Comparison of ENCODE assay signal across 1 cellular context in genomic region chr3:141231101-141231922, GRCh38.
TF ChIP-seq lines count a peak whose summit lies in the region.

Gene PXYLP1, plus strand, starts transcription at chr3:141231825. Its CDS starts 28,351 bp downstream, at chr3:141260176.

TF ChIP-seq in K562, 482 proteins besides CTCF, POLR2A, EP300 and RAD21 (continued from another document):
- TF ChIP-seq, protein P1, sequence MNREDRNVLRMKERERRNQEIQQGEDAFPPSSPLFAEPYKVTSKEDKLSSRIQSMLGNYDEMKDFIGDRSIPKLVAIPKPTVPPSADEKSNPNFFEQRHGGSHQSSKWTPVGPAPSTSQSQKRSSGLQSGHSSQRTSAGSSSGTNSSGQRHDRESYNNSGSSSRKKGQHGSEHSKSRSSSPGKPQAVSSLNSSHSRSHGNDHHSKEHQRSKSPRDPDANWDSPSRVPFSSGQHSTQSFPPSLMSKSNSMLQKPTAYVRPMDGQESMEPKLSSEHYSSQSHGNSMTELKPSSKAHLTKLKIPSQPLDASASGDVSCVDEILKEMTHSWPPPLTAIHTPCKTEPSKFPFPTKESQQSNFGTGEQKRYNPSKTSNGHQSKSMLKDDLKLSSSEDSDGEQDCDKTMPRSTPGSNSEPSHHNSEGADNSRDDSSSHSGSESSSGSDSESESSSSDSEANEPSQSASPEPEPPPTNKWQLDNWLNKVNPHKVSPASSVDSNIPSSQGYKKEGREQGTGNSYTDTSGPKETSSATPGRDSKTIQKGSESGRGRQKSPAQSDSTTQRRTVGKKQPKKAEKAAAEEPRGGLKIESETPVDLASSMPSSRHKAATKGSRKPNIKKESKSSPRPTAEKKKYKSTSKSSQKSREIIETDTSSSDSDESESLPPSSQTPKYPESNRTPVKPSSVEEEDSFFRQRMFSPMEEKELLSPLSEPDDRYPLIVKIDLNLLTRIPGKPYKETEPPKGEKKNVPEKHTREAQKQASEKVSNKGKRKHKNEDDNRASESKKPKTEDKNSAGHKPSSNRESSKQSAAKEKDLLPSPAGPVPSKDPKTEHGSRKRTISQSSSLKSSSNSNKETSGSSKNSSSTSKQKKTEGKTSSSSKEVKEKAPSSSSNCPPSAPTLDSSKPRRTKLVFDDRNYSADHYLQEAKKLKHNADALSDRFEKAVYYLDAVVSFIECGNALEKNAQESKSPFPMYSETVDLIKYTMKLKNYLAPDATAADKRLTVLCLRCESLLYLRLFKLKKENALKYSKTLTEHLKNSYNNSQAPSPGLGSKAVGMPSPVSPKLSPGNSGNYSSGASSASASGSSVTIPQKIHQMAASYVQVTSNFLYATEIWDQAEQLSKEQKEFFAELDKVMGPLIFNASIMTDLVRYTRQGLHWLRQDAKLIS (CRISPR knock-in tag; IDR thresholded peaks at IDR 0.05) = 0 out of 2 replicates have a peak, but pooled peaks have one; percentile 29
- TF ChIP-seq PTRF (tag; IDR thresholded peaks at IDR 0.05) (no peak), ZNF24 (IDR thresholded peaks at IDR 0.05) (peak; percentile 36; the same call in 1 of the 2 replicates), POLR2B (IDR thresholded peaks at IDR 0.05; ENCODE audit: low read depth, partially characterized antibody) (peak; percentile 52), HIVEP1 (CRISPR knock-in tag; IDR thresholded peaks at IDR 0.05) (no peak), ZNF23 (CRISPR knock-in tag; IDR thresholded peaks at IDR 0.05) (no peak), E2F3 (CRISPR knock-in tag; IDR thresholded peaks at IDR 0.05) (peak; percentile 15; the same call in 1 of the 2 replicates), ZNF444 (CRISPR knock-in tag; IDR thresholded peaks at IDR 0.05) (no peak), RB1 (IDR thresholded peaks at IDR 0.05; ENCODE audit: low read depth) (peak; percentile 98), RBFOX2 (IDR thresholded peaks at IDR 0.05; ENCODE audit: low read depth, low read length) (peak; percentile 89), PHF20 (IDR thresholded peaks at IDR 0.05; ENCODE audit: partially characterized antibody) (peak; percentile 72), KDM1A (IDR thresholded peaks at IDR 0.05) (no peak), HDAC1 (IDR thresholded peaks at IDR 0.05) (0 out of 4 replicates have a peak, but pooled peaks of 1 of the 2 experiments have one; percentile 12), CTCFL (IDR thresholded peaks at IDR 0.05; ENCODE audit: borderline replicate concordance, insufficient read depth, low read depth, low read length, poor library complexity, severe bottlenecking) (peak; percentile 67), CAMTA2 (CRISPR knock-in tag; conservative IDR thresholded peaks at IDR 0.05) (no peak), SMARCE1 (IDR thresholded peaks at IDR 0.05) (no peak), CBFA2T3 (IDR thresholded peaks at IDR 0.05) (no peak), HMGXB4 (CRISPR knock-in tag; IDR thresholded peaks at IDR 0.05) (no peak), ETS1 (conservative IDR thresholded peaks at IDR 0.05; ENCODE audit: control insufficient read depth, low read depth, low read length) (no peak), FOXJ3 (CRISPR knock-in tag; IDR thresholded peaks at IDR 0.05) (no peak), MEIS2 (IDR thresholded peaks at IDR 0.05; ENCODE audit: partially characterized antibody) (no peak), KAT7 (CRISPR knock-in tag; IDR thresholded peaks at IDR 0.05; ENCODE audit: borderline replicate concordance) (0 out of 2 replicates have a peak, but pooled peaks have one; percentile 51), TAF7 (tag; IDR thresholded peaks at IDR 0.05) (peak; percentile 46; the same call in 1 of the 2 replicates), MAFG (tag; conservative IDR thresholded peaks at IDR 0.05) (no peak), ZFP36 (IDR thresholded peaks at IDR 0.05; ENCODE audit: low read depth, low read length, partially characterized antibody) (peak; percentile 55), OTX1 (CRISPR knock-in tag; IDR thresholded peaks at IDR 0.05) (0 out of 2 replicates have a peak, but pooled peaks have one; percentile 11)
- TF ChIP-seq, protein P2, sequence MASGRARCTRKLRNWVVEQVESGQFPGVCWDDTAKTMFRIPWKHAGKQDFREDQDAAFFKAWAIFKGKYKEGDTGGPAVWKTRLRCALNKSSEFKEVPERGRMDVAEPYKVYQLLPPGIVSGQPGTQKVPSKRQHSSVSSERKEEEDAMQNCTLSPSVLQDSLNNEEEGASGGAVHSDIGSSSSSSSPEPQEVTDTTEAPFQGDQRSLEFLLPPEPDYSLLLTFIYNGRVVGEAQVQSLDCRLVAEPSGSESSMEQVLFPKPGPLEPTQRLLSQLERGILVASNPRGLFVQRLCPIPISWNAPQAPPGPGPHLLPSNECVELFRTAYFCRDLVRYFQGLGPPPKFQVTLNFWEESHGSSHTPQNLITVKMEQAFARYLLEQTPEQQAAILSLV (tag; IDR thresholded peaks at IDR 0.05) = no peak
- TF ChIP-seq, protein P3, sequence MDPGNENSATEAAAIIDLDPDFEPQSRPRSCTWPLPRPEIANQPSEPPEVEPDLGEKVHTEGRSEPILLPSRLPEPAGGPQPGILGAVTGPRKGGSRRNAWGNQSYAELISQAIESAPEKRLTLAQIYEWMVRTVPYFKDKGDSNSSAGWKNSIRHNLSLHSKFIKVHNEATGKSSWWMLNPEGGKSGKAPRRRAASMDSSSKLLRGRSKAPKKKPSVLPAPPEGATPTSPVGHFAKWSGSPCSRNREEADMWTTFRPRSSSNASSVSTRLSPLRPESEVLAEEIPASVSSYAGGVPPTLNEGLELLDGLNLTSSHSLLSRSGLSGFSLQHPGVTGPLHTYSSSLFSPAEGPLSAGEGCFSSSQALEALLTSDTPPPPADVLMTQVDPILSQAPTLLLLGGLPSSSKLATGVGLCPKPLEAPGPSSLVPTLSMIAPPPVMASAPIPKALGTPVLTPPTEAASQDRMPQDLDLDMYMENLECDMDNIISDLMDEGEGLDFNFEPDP (CRISPR knock-in tag; IDR thresholded peaks at IDR 0.05) = 0 out of 2 replicates have a peak, but pooled peaks have one; percentile 36
TF ChIP-seq in K562: peak in this region for 89.
